Comparison of ENCODE assay signal across 11 cellular contexts in genomic region chr17:61528171-61528570, GRCh38.
"Had no signal": no experiment of that assay in that cellular context is flagged by ENCODE, and none has a peak within 500 bp of the region (broad histone marks: within the 10 kb centered on the region; RNA-seq: fewer than 3 reads in every experiment).

No MANE protein-coding gene starts in this region.

- H3K36me3 ChIP-seq: HAP-1 had no signal

- H3K4me3 ChIP-seq: GM23248, GM23338, HAP-1 had no signal

- H2AFZ ChIP-seq: GM23248, GM23338 had no signal

- H3K9me3 Mint-ChIP-seq: GM23338, H9, HFFc6 had no signal

- H3K9me3 ChIP-seq: HAP-1 had no signal

- DNase-seq: GM23248, GOT3, H7, H9, HCEC 1CT, HFFc6 had no signal

- H3K27ac ChIP-seq: GM23248 had no signal

- H3K4me2 ChIP-seq: GM23338 had no signal

- H3K27ac Mint-ChIP-seq: GM23338, H9, HFFc6 had no signal

- FAIRE-seq: H1, H54 had no signal

- H3K4me3 Mint-ChIP-seq: GM23338, H9, HFFc6 had no signal

- ATAC-seq: GM23338, HCT116 had no signal

- H3K9ac ChIP-seq: GM23248 had no signal
